In the genomic region with DNA sequence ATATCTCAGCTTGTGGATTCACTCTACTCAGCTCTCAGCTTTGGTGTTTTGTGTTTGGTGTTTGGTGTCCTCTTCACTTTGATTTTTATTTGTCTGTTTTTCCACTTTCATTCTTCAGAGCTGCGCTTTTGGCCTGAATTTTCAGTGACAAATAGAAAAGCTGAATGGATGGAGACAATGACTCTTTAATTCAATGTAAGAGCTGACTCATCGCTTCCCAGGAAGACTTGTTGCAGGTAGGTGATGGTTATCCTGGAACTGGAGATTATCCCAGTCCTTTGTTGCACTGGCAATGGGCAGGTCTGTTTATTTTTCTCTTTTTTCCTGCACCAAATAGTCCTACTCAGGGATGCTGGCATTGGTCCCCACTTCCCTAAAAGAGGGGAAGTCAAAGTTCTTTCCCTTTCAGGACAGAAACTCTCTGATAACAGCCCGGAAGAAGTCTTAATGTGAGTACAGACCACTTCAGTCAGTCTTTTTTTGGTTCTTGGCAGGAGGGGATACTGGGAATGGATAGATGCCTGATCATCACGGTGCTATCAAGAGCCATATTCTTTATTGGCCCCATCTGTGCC, we compare ENCODE assay signal across 22 cellular contexts.
"Had no signal": no experiment of that assay in that cellular context is flagged by ENCODE, and none has a peak within 500 bp of the region (broad histone marks: within the 10 kb centered on the region; RNA-seq: fewer than 3 reads in every experiment).

No MANE protein-coding gene starts in this region.

- H3K9me3 ChIP-seq: body of pancreas, neutrophil, prostate gland, spleen, testis, vagina had no signal

- H3K4me1 ChIP-seq: foreskin keratinocyte had no signal

- H3K36me3 ChIP-seq: neutrophil, ovary, prostate gland, spleen, vagina had no signal

- H3K4me3 ChIP-seq: body of pancreas, lung, ovary, prostate gland, spleen, testis, vagina had no signal

- DNase-seq: activated CD4-positive, alpha-beta T cell treated with anti-CD3 and anti-CD28 coated beads for 48 hours; activated CD8-positive, alpha-beta T cell treated with anti-CD3 and anti-CD28 coated beads, Interleukin-2, amount 10 ng/mL, durations not matched to agents 7 days and 5 days; activated gamma-delta T cell; activated naive CD4-positive, alpha-beta T cell treated with anti-CD3 and anti-CD28 coated beads, Interleukin-2, amount 50 U/mL, for 16 hours; activated naive CD8-positive, alpha-beta T cell treated with anti-CD3 and anti-CD28 coated beads, Interleukin-2, amount 50 U/mL, for 24 hours; body of pancreas; caudate nucleus; dermis blood vessel endothelial cell; effector CD8-positive, alpha-beta T cell; foreskin keratinocyte; naive thymus-derived CD8-positive, alpha-beta T cell; ovary; spleen; stimulated activated CD4-positive, alpha-beta T cell treated with anti-CD3 and anti-CD28 coated beads, Interleukin-4, amount 100 ng/mL, for 1 hour; stimulated activated naive CD4-positive, alpha-beta T cell; testis had no signal

- H3K27ac Mint-ChIP-seq: activated CD8-positive, alpha-beta T cell treated with anti-CD3 and anti-CD28 coated beads, Interleukin-2, amount 10 ng/mL, durations not matched to agents 7 days and 5 days; activated naive CD8-positive, alpha-beta T cell treated with anti-CD3 and anti-CD28 coated beads, Interleukin-2, amount 50 U/mL, for 24 hours; activated T-helper 1 cell treated with anti-CD3 and anti-CD28 coated beads, Interleukin-12 subunit alpha, Interleukin-12 subunit beta, Interleukin-2, Interleukin-4 antibody, amounts not matched to agents 30 ng/mL and 10 ng/mL and 1 ng/mL, durations not matched to agents 14 hours and 24 hours and 36 hours; naive thymus-derived CD8-positive, alpha-beta T cell; type B pancreatic cell had no signal

- H3K27ac ChIP-seq: body of pancreas, foreskin keratinocyte, neutrophil, ovary, prostate gland, spleen, testis, vagina had no signal

- H3K27me3 ChIP-seq: ovary, testis, vagina had no signal

- H3K4me3 Mint-ChIP-seq: activated CD8-positive, alpha-beta T cell treated with anti-CD3 and anti-CD28 coated beads, Interleukin-2, amount 10 ng/mL, durations not matched to agents 7 days and 5 days; activated naive CD8-positive, alpha-beta T cell treated with anti-CD3 and anti-CD28 coated beads, Interleukin-2, amount 50 U/mL, for 24 hours; activated T-helper 1 cell treated with anti-CD3 and anti-CD28 coated beads, Interleukin-12 subunit alpha, Interleukin-12 subunit beta, Interleukin-2, Interleukin-4 antibody, amounts not matched to agents 30 ng/mL and 10 ng/mL and 1 ng/mL, durations not matched to agents 14 hours and 24 hours and 36 hours; naive thymus-derived CD8-positive, alpha-beta T cell; type B pancreatic cell had no signal

- H3K36me3 Mint-ChIP-seq: type B pancreatic cell had no signal

- H3K9me3 Mint-ChIP-seq: activated naive CD8-positive, alpha-beta T cell treated with anti-CD3 and anti-CD28 coated beads, Interleukin-2, amount 50 U/mL, for 24 hours; activated T-helper 1 cell treated with anti-CD3 and anti-CD28 coated beads, Interleukin-12 subunit alpha, Interleukin-12 subunit beta, Interleukin-2, Interleukin-4 antibody, amounts not matched to agents 30 ng/mL and 10 ng/mL and 1 ng/mL, durations not matched to agents 14 hours and 24 hours and 36 hours; naive thymus-derived CD8-positive, alpha-beta T cell; type B pancreatic cell had no signal
